ENCODE assay signal across 8 cellular contexts in the genomic region with DNA sequence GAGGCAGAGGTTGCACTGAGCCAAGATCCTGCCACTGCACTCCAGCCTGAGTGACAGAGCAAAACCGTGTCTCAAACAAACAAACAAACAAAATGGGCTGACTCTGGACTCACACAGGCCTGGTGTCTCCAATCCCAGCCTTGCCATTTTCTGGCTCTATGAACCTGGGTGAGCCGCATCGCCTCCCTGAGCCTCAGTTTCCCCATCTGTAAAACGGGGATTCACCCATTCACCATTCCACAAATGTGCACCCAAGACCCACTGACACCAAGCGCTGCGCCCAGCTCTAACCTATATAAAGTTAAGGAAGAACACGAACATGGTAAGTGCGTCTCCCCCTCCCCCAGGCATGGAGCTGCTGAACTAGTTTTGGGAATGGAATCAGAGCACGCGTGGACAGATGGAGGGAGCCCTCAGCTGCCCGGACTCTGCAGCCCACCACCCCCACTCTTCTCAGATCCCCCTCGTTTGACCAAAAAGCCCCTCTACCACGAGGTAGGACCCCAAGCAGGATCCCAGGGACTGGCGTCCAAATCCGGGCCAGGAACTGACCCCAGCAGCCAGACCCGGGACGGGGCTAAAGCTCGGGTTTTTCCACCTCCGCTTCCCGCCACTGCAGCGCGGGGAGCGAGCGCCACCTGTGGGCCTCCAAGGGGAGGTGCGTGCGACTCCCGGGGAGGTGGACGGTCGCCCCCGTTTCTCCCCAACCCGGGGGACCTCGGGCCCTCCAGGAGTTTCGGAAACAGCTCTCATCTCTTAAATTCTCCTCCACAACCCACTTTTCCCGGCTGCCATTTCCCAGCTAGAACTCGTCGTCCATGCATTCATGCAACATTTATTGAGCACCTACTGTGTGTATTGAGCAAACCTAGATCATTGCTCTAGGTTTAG. TPM values are rescaled to one million over a fixed set of nuclear protein-coding genes. Genes with fewer than 3 reads are reported as not detected.
DNase-seq lines count a peak whose midpoint lies in the region; ATAC-seq and TF ChIP-seq lines count a peak whose summit lies in the region.

No MANE protein-coding gene starts in this region.

- no peaks in the 10 kb centered on the region for H3K36me3 ChIP-seq in CD4-positive, alpha-beta memory T cell (ENCODE audit: insufficient read depth, low read length)
- H3K36me3 ChIP-seq in iPS-15b (ENCODE audit: control insufficient read depth, insufficient read depth, low read length) (no peaks in the 10 kb centered on the region), spleen (no peaks in the 10 kb centered on the region)

- H3K4me3 ChIP-seq in CD4-positive, alpha-beta memory T cell (ENCODE audit: low read length in 2 of 2), result no peak overlapping the region
- H3K4me3 ChIP-seq in astrocyte of the cerebellum (ENCODE audit: low read depth, low read length), result peak overlapping the region; percentile 19
- H3K4me3 ChIP-seq in iPS-15b (ENCODE audit: low read depth, low read length), result peak overlapping the region; percentile 33
- H3K4me3 ChIP-seq in spleen, result peak overlapping the region in 4 of 8 donors; percentile 12 to 55 (median 18)

- POLR2A ChIA-PET in CD4-positive, alpha-beta memory T cell (lab: Charles Lee; ENCODE audit: partially characterized antibody), result interaction anchor here (0.6 to 4.7 kb wide), 11 partner anchors 18 to 212 kb away, joined by 3 to 42 read pairs (median 4); partner anchors contain the start of genes ADGRE5 and ASF1B

- peaks cover 9 to 28% (median 17%) of the 10 kb centered on the region in 4 donors for H3K4me1 Mint-ChIP-seq in CD4-positive, alpha-beta memory T cell
- peaks cover 14% of the 10 kb centered on the region for H3K4me1 Mint-ChIP-seq in T-helper 1 cell treated with Interleukin-12 subunit alpha and Interleukin-12 subunit beta and Interleukin-4 antibody, amounts not matched to agents 30 μg/mL and 1 μg/mL, for 36 hours (ENCODE audit: low read depth)

- in situ Hi-C loops in astrocyte of the cerebellum (cut with HindIII; ENCODE audit: low sequenced_read_pairs), result no loop called here

- no peak for TF ChIP-seq POLR2A in spleen (IDR thresholded peaks at IDR 0.05)

- H3K27ac ChIP-seq in CD4-positive, alpha-beta memory T cell (ENCODE audit: low read depth, low read length), result no peak overlapping the region
- H3K27ac ChIP-seq in spleen, result peak overlapping the region in 2 of 8 donors; percentile 28 to 30

- 18 to 20% (median 20%) methylated on average over 32 to 36 of the region's 36 CpGs for WGBS in spleen, 5 donors

- H3K9me3 Mint-ChIP-seq in CD4-positive, alpha-beta memory T cell, result no peaks in the 10 kb centered on the region
- no peaks in the 10 kb centered on the region for H3K9me3 Mint-ChIP-seq in T-helper 1 cell treated with Interleukin-12 subunit alpha and Interleukin-12 subunit beta and Interleukin-4 antibody, amounts not matched to agents 30 μg/mL and 1 μg/mL, for 36 hours

- CTCF ChIA-PET in CD4-positive, alpha-beta memory T cell (lab: Charles Lee; ENCODE audit: partially characterized antibody), result interaction anchor here (0.6 to 6.9 kb wide), 48 partner anchors 8 to 469 kb away, joined by 3 to 98 read pairs (median 4); partner anchors contain the start of genes ADGRE5 and ASF1B

- no peaks in the 10 kb centered on the region for H3K9me3 ChIP-seq in CD4-positive, alpha-beta memory T cell (ENCODE audit: control insufficient read depth in 1 of 2, low read length in 2 of 2)
- H3K9me3 ChIP-seq in iPS-15b (ENCODE audit: control insufficient read depth, insufficient read depth, low read length) (no peaks in the 10 kb centered on the region), spleen (no peaks in the 10 kb centered on the region)

- no peak overlapping the region for H3K9ac ChIP-seq in iPS-15b (ENCODE audit: low read depth, low read length)

- DNase-seq in CD4-positive, alpha-beta memory T cell, result peak; percentile 49 to 66 (median 59)
- DNase-seq in HT1080 (ENCODE audit: low read depth), result peak; percentile 29
- DNase-seq in astrocyte of the cerebellum (ENCODE audit: low read depth), result no peak
- DNase-seq in spleen, result peak; percentile 93

- H3K27me3 ChIP-seq in CD4-positive, alpha-beta memory T cell (ENCODE audit: insufficient read depth, low read length), result no peaks in the 10 kb centered on the region
- H3K27me3 ChIP-seq in iPS-15b (ENCODE audit: control insufficient read depth, insufficient read depth, low read length), result no peaks in the 10 kb centered on the region
- peaks cover 0 to 4% (median 0%) of the 10 kb centered on the region in 7 donors for H3K27me3 ChIP-seq in spleen (replicated peaks in 1 of 7)

- H3K4me3 Mint-ChIP-seq in CD4-positive, alpha-beta memory T cell, result peak overlapping the region; percentile 48 to 72 (median 68)
- peak overlapping the region; percentile 30 for H3K4me3 Mint-ChIP-seq in T-helper 1 cell treated with Interleukin-12 subunit alpha and Interleukin-12 subunit beta and Interleukin-4 antibody, amounts not matched to agents 30 μg/mL and 1 μg/mL, for 36 hours

- TF ChIP-seq CTCF in astrocyte of the cerebellum (IDR thresholded peaks at IDR 0.05; ENCODE audit: low read depth, low read length, missing control alignments) (peak; percentile 97), spleen (IDR thresholded peaks at IDR 0.05 in 8 of 11, conservative IDR thresholded peaks at IDR 0.05 in 3 of 11) (peak; percentile 84 to 98 (median 96))

- intact Hi-C loops in CD4-positive, alpha-beta memory T cell (cut with micrococcal nuclease), result loop anchor here (1.0 to 5.0 kb wide), 4 partner anchors 148 to 466 kb away; no protein-coding TSS in a partner anchor
- intact Hi-C loops in spleen (cut with DNase I; ENCODE audit: low total_unique reads), result no loop called here

- no peaks in the 10 kb centered on the region for H3K36me3 Mint-ChIP-seq in CD4-positive, alpha-beta memory T cell
- no peaks in the 10 kb centered on the region for H3K36me3 Mint-ChIP-seq in T-helper 1 cell treated with Interleukin-12 subunit alpha and Interleukin-12 subunit beta and Interleukin-4 antibody, amounts not matched to agents 30 μg/mL and 1 μg/mL, for 36 hours (ENCODE audit: low read depth)

- H3K4me1 ChIP-seq in CD4-positive, alpha-beta memory T cell (ENCODE audit: insufficient read depth, low read length), result peaks cover 27% of the 10 kb centered on the region
- H3K4me1 ChIP-seq in iPS-15b (ENCODE audit: control insufficient read depth, insufficient read depth, low read length) (no peaks in the 10 kb centered on the region), spleen (peaks cover 0 to 29% (median 19%) of the 10 kb centered on the region in 6 donors)

- H3K27me3 Mint-ChIP-seq in CD4-positive, alpha-beta memory T cell, result no peaks in the 10 kb centered on the region
- H3K27me3 Mint-ChIP-seq in T-helper 1 cell treated with Interleukin-12 subunit alpha and Interleukin-12 subunit beta and Interleukin-4 antibody, amounts not matched to agents 30 μg/mL and 1 μg/mL, for 36 hours (ENCODE audit: low read depth), result no peaks in the 10 kb centered on the region

- ATAC-seq in HG03175 (IDR thresholded peaks at IDR 0.05; ENCODE audit: unreplicated experiment) (no peak), GM19395 (IDR thresholded peaks at IDR 0.05; ENCODE audit: unreplicated experiment) (no peak)

- H3K27ac Mint-ChIP-seq in CD4-positive, alpha-beta memory T cell, result peak overlapping the region in 3 of 7 donors; percentile 19 to 62 (median 22)
- H3K27ac Mint-ChIP-seq in T-helper 1 cell treated with Interleukin-12 subunit alpha and Interleukin-12 subunit beta and Interleukin-4 antibody, amounts not matched to agents 30 μg/mL and 1 μg/mL, for 36 hours, result peak overlapping the region; percentile 27

RNA-seq across cellular contexts. Expression of gene ADGRE5, which starts 33.0 kb away (rescaled TPM):
- 100 to 1,000 TPM; 170 to 173 TPM for total RNA-seq in CD4-positive, alpha-beta memory T cell
- polyA plus RNA-seq in CD4-positive, alpha-beta memory T cell, result 100 to 1,000 TPM; 211 to 275 TPM
- 11.8 and 14.5 TPM in 2 replicates for total RNA-seq in HT1080 (2014; rRNA removed; shearing (Covaris generic))
- 31.2 and 31.5 TPM in 2 replicates for polyA plus RNA-seq in HT1080 (2015; cell fraction: cytosol; rRNA removed)
- polyA plus RNA-seq in HT1080 (2015; cell fraction: nucleus; rRNA removed), result 119 and 128 TPM in 2 replicates
- 100 to 1,000 TPM; 190 to 455 (median 280) TPM for total RNA-seq in spleen
- polyA plus RNA-seq in spleen, result 10 to 100 TPM; 42.8 to 87.8 (median 55.7) TPM

Comparison
In these comparisons a context has a peak if more than half of its experiments do, and no peak if none do; other contexts are left out.
1. H3K4me3 ChIP-seq: peak in astrocyte of the cerebellum (single experiment) and iPS-15b (single experiment); none in CD4-positive, alpha-beta memory T cell (0 of 2).
2. RNA of gene ADGRE5, which starts 33.0 kb away (total RNA-seq): 190 to 455 TPM in spleen and 170 to 173 TPM in CD4-positive, alpha-beta memory T cell; 11.8 to 14.5 TPM in HT1080; every median in the first group is over 10 times any median in the second.